In the genomic region with DNA sequence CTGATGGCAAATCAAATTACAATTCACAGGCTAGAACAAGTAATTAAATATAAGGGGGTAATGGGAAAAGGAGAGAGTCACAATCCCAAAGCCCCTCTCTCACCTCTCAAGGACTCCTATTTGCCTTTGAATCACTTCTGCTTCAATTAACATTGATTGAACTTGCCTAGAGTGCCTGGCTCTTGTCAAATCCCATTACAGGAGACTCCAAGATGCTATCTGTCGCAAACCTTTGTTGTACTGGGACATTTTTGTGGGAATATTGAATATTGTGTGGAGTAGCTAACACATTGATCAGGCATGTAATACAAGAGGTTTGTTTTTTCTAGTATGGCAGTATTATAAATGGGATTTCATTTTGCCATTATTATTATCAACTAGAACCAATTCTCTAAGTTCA, we compare ENCODE assay signal across 1 cellular context.
TF ChIP-seq lines count a peak whose summit lies in the region.

No MANE protein-coding gene starts in this region.

TF ChIP-seq in SK-N-SH treated with all-trans-retinoic acid at 6 μM for 48 hours, 23 proteins besides CTCF, POLR2A, EP300 and RAD21 (continued from another document):
- TF ChIP-seq, protein P1, sequence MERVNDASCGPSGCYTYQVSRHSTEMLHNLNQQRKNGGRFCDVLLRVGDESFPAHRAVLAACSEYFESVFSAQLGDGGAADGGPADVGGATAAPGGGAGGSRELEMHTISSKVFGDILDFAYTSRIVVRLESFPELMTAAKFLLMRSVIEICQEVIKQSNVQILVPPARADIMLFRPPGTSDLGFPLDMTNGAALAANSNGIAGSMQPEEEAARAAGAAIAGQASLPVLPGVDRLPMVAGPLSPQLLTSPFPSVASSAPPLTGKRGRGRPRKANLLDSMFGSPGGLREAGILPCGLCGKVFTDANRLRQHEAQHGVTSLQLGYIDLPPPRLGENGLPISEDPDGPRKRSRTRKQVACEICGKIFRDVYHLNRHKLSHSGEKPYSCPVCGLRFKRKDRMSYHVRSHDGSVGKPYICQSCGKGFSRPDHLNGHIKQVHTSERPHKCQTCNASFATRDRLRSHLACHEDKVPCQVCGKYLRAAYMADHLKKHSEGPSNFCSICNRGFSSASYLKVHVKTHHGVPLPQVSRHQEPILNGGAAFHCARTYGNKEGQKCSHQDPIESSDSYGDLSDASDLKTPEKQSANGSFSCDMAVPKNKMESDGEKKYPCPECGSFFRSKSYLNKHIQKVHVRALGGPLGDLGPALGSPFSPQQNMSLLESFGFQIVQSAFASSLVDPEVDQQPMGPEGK (CRISPR knock-in tag; IDR thresholded peaks at IDR 0.05; ENCODE audit: borderline replicate concordance): no peak
- TF ChIP-seq, protein P2, sequence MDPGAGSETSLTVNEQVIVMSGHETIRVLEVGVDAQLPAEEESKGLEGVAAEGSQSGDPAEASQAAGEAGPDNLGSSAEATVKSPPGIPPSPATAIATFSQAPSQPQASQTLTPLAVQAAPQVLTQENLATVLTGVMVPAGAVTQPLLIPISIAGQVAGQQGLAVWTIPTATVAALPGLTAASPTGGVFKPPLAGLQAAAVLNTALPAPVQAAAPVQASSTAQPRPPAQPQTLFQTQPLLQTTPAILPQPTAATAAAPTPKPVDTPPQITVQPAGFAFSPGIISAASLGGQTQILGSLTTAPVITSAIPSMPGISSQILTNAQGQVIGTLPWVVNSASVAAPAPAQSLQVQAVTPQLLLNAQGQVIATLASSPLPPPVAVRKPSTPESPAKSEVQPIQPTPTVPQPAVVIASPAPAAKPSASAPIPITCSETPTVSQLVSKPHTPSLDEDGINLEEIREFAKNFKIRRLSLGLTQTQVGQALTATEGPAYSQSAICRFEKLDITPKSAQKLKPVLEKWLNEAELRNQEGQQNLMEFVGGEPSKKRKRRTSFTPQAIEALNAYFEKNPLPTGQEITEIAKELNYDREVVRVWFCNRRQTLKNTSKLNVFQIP (CRISPR knock-in tag; IDR thresholded peaks at IDR 0.05; ENCODE audit: borderline replicate concordance, low read depth): no peak
- TF ChIP-seq ZFP3 (CRISPR knock-in tag; IDR thresholded peaks at IDR 0.05) (no peak), ESRRG (CRISPR knock-in tag; IDR thresholded peaks at IDR 0.05) (no peak), OSR1 (CRISPR knock-in tag; IDR thresholded peaks at IDR 0.05) (no peak), ISL1 (CRISPR knock-in tag; IDR thresholded peaks at IDR 0.05) (no peak), SNAI2 (CRISPR knock-in tag; IDR thresholded peaks at IDR 0.05) (no peak), ARNTL (CRISPR knock-in tag; IDR thresholded peaks at IDR 0.05; ENCODE audit: borderline replicate concordance, low read depth) (no peak), ZNF70 (CRISPR knock-in tag; IDR thresholded peaks at IDR 0.05) (no peak), PPARA (CRISPR knock-in tag; IDR thresholded peaks at IDR 0.05; ENCODE audit: borderline replicate concordance) (no peak), CSDC2 (CRISPR knock-in tag; IDR thresholded peaks at IDR 0.05) (no peak)
